11 cellular contexts compared by ENCODE assay signal in the genomic region with DNA sequence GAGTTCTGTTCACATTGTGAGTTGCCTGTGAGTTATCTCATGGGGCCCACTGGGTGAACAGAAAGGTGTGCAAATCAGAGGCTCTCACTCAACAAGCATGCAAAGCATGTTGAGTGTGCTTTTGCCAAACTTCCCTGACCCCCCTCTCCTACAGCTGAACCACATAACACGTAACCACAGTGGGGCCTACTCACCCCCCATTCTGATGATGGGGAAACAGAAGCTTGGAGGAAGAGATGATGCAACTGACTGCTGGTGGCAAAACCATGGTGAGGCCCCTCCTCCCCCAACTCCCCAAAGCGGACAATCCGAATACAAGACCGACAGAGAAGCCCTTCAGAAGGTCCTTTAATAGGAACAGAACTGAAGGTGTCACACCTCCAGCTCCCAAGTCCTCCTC. TPM values are rescaled to one million over a fixed set of nuclear protein-coding genes. Genes with fewer than 3 reads are reported as not detected.
DNase-seq lines count a peak whose midpoint lies in the region; ATAC-seq, FAIRE-seq and TF ChIP-seq lines count a peak whose summit lies in the region.
"Had no signal": no experiment of that assay in that cellular context is flagged by ENCODE, and none has a peak within 500 bp of the region (broad histone marks: within the 10 kb centered on the region; RNA-seq: fewer than 3 reads in every experiment).

No MANE protein-coding gene starts in this region.

- H3K4me1 ChIP-seq in astrocyte (ENCODE audit: insufficient read depth, low read length): no peaks in the 10 kb centered on the region

- no peak overlapping the region for H3K9ac ChIP-seq in astrocyte (ENCODE audit: low read length)

- intact Hi-C loops in activated naive CD4-positive, alpha-beta T cell treated with anti-CD3 and anti-CD28 coated beads for 36 hours (cut with micrococcal nuclease): no loop called here

- H3K4me2 ChIP-seq in astrocyte (ENCODE audit: low read length): no peak overlapping the region

- TF ChIP-seq CTCF in astrocyte (IDR thresholded peaks at IDR 0.05; ENCODE audit: insufficient read depth, low read depth, low read length): no peak

- no peaks in the 10 kb centered on the region for H3K9me3 Mint-ChIP-seq in activated naive CD4-positive, alpha-beta T cell treated with anti-CD3 and anti-CD28 coated beads for 36 hours
- H3K9me3 Mint-ChIP-seq in activated naive CD4-positive, alpha-beta T cell treated with anti-CD3 and anti-CD28 coated beads, Interleukin-2, amount 50 U/mL, for 72 hours: peaks cover 0 to 4% of the 10 kb centered on the region in 2 donors
- no peaks in the 10 kb centered on the region for H3K9me3 Mint-ChIP-seq in astrocyte (ENCODE audit: unreplicated experiment)
- no peaks in the 10 kb centered on the region for H3K9me3 Mint-ChIP-seq in stimulated activated effector memory CD8-positive, alpha-beta T cell treated with anti-CD3 and anti-CD28 coated beads, Interleukin-12 subunit alpha, Interleukin-12 subunit beta, amount 100 ng/mL, for 72 hours

- no peak overlapping the region for H2AFZ ChIP-seq in astrocyte (ENCODE audit: low read depth, low read length)

- peak overlapping the region; percentile 9 for H3K4me3 Mint-ChIP-seq in activated naive CD4-positive, alpha-beta T cell treated with anti-CD3 and anti-CD28 coated beads for 36 hours
- no peak overlapping the region for H3K4me3 Mint-ChIP-seq in astrocyte (ENCODE audit: unreplicated experiment)
- H3K4me3 Mint-ChIP-seq in stimulated activated effector memory CD8-positive, alpha-beta T cell treated with anti-CD3 and anti-CD28 coated beads, Interleukin-12 subunit alpha, Interleukin-12 subunit beta, amount 100 ng/mL, for 72 hours: no peak overlapping the region

- ATAC-seq in activated naive CD4-positive, alpha-beta T cell treated with anti-CD3 and anti-CD28 coated beads, Interleukin-2, amount 50 U/mL, for 72 hours: no peak
- peak; percentile 4 for ATAC-seq in stimulated activated effector memory CD8-positive, alpha-beta T cell treated with anti-CD3 and anti-CD28 coated beads, Interleukin-12 subunit alpha, Interleukin-12 subunit beta, amount 100 ng/mL, for 72 hours

- CTCF ChIA-PET in activated naive CD4-positive, alpha-beta T cell treated with anti-CD3 and anti-CD28 coated beads for 36 hours (lab: Charles Lee): interaction anchor here (0.8 to 3.2 kb wide), 3 partner anchors 11 to 116 kb away, joined by 3 to 18 read pairs (median 4); partner anchors contain the start of gene ZNF865

- H3K27ac ChIP-seq in astrocyte (ENCODE audit: low read depth, low read length): no peak overlapping the region

- H3K4me3 ChIP-seq in astrocyte (ENCODE audit: insufficient read depth, low read depth, low read length): no peak overlapping the region

- FAIRE-seq in astrocyte (lab: Jason Lieb, UNC): peak; percentile 34
- FAIRE-seq: urothelium cell line had no signal

- peak; percentile 60 for DNase-seq in activated naive CD4-positive, alpha-beta T cell treated with anti-CD3 and anti-CD28 coated beads for 36 hours
- DNase-seq in activated naive CD4-positive, alpha-beta T cell treated with anti-CD3 and anti-CD28 coated beads, Interleukin-2, amount 50 U/mL, for 72 hours (ENCODE audit: low spot score in 2 of 2): no peak
- DNase-seq in OCI-M1 (lab: John Stamatoyannopoulos, UW): peak; percentile 16
- no peak for DNase-seq in astrocyte (ENCODE audit: low read depth)
- DNase-seq in stimulated activated effector memory CD8-positive, alpha-beta T cell treated with anti-CD3 and anti-CD28 coated beads, Interleukin-12 subunit alpha, Interleukin-12 subunit beta, amount 100 ng/mL, for 72 hours (ENCODE audit: low spot score in 2 of 2): no peak
- DNase-seq in GOT3 (lab: John Stamatoyannopoulos, UW): no peak
- no peak for DNase-seq in Ammon's horn (ENCODE audit: low spot score)
- DNase-seq in superior temporal gyrus (ENCODE audit: extremely low spot score): no peak
- DNase-seq: ACHN, EL had no signal

- H3K27ac Mint-ChIP-seq in activated naive CD4-positive, alpha-beta T cell treated with anti-CD3 and anti-CD28 coated beads for 36 hours: peak overlapping the region; percentile 74
- H3K27ac Mint-ChIP-seq in activated naive CD4-positive, alpha-beta T cell treated with anti-CD3 and anti-CD28 coated beads, Interleukin-2, amount 50 U/mL, for 72 hours: peak overlapping the region in 1 of 2 donors; percentile 66
- H3K27ac Mint-ChIP-seq in astrocyte (ENCODE audit: unreplicated experiment): peak overlapping the region; percentile 53
- H3K27ac Mint-ChIP-seq in stimulated activated effector memory CD8-positive, alpha-beta T cell treated with anti-CD3 and anti-CD28 coated beads, Interleukin-12 subunit alpha, Interleukin-12 subunit beta, amount 100 ng/mL, for 72 hours: peak overlapping the region; percentile 43

- H3K27me3 ChIP-seq in astrocyte (ENCODE audit: insufficient read depth, low read length): no peaks in the 10 kb centered on the region

- peaks cover 12% of the 10 kb centered on the region for H3K79me2 ChIP-seq in astrocyte (ENCODE audit: insufficient read depth, low read length)

- H3K36me3 ChIP-seq in astrocyte (ENCODE audit: insufficient read depth, low read length): no peaks in the 10 kb centered on the region

- H3K9me3 ChIP-seq in astrocyte (ENCODE audit: insufficient read depth, low read depth, low read length): no peaks in the 10 kb centered on the region

- H3K27me3 Mint-ChIP-seq in activated naive CD4-positive, alpha-beta T cell treated with anti-CD3 and anti-CD28 coated beads for 36 hours (ENCODE audit: low read depth): no peaks in the 10 kb centered on the region
- H3K27me3 Mint-ChIP-seq in astrocyte (ENCODE audit: low read depth, unreplicated experiment): no peaks in the 10 kb centered on the region

- peaks cover 43% of the 10 kb centered on the region for H3K4me1 Mint-ChIP-seq in activated naive CD4-positive, alpha-beta T cell treated with anti-CD3 and anti-CD28 coated beads for 36 hours (ENCODE audit: low read depth)
- H3K4me1 Mint-ChIP-seq in astrocyte (ENCODE audit: low read depth, unreplicated experiment): peaks cover 6% of the 10 kb centered on the region
- peaks cover 19% of the 10 kb centered on the region for H3K4me1 Mint-ChIP-seq in stimulated activated effector memory CD8-positive, alpha-beta T cell treated with anti-CD3 and anti-CD28 coated beads, Interleukin-12 subunit alpha, Interleukin-12 subunit beta, amount 100 ng/mL, for 72 hours

- H4K20me1 ChIP-seq in astrocyte (ENCODE audit: insufficient read depth, low read length): peaks cover 17% of the 10 kb centered on the region

- H3K36me3 Mint-ChIP-seq in activated naive CD4-positive, alpha-beta T cell treated with anti-CD3 and anti-CD28 coated beads for 36 hours (ENCODE audit: low read depth): peaks cover 18% of the 10 kb centered on the region
- H3K36me3 Mint-ChIP-seq in activated naive CD4-positive, alpha-beta T cell treated with anti-CD3 and anti-CD28 coated beads, Interleukin-2, amount 50 U/mL, for 72 hours: peaks cover 0 to 7% of the 10 kb centered on the region in 2 donors
- H3K36me3 Mint-ChIP-seq in astrocyte (ENCODE audit: low read depth, unreplicated experiment): peaks cover 8% of the 10 kb centered on the region
- peaks cover 55% of the 10 kb centered on the region for H3K36me3 Mint-ChIP-seq in stimulated activated effector memory CD8-positive, alpha-beta T cell treated with anti-CD3 and anti-CD28 coated beads, Interleukin-12 subunit alpha, Interleukin-12 subunit beta, amount 100 ng/mL, for 72 hours

RNA-seq across cellular contexts. Expression of gene ZNF784, which starts 4.0 kb away (rescaled TPM):
- 1 to 10 TPM; 3.7 to 4.0 TPM for total RNA-seq in activated naive CD4-positive, alpha-beta T cell treated with anti-CD3 and anti-CD28 coated beads for 36 hours
- 1 to 10 TPM; 3.6 to 3.9 TPM for total RNA-seq in activated naive CD4-positive, alpha-beta T cell treated with anti-CD3 and anti-CD28 coated beads, Interleukin-2, amount 50 U/mL, for 72 hours
- 5.0 and 5.3 TPM in 2 replicates for total RNA-seq in astrocyte

RNA-seq across cellular contexts. Expression of gene ZNF865, which starts 15.0 kb away (rescaled TPM):
- total RNA-seq in activated naive CD4-positive, alpha-beta T cell treated with anti-CD3 and anti-CD28 coated beads for 36 hours: 10 to 100 TPM; 10.8 to 11.2 TPM
- total RNA-seq in activated naive CD4-positive, alpha-beta T cell treated with anti-CD3 and anti-CD28 coated beads, Interleukin-2, amount 50 U/mL, for 72 hours: 10 to 100 TPM; 13.7 to 15.5 TPM
- 15.0 and 15.3 TPM in 2 replicates for total RNA-seq in astrocyte

RNA-seq across cellular contexts. Expression of gene ZNF524, which starts 20.3 kb away (rescaled TPM):
- 10 to 100 TPM; 20.9 to 23.0 TPM for total RNA-seq in activated naive CD4-positive, alpha-beta T cell treated with anti-CD3 and anti-CD28 coated beads for 36 hours
- 10 to 100 TPM; 21.4 to 29.7 TPM for total RNA-seq in activated naive CD4-positive, alpha-beta T cell treated with anti-CD3 and anti-CD28 coated beads, Interleukin-2, amount 50 U/mL, for 72 hours
- total RNA-seq in astrocyte: 6.0 and 6.3 TPM in 2 replicates

RNA-seq across cellular contexts. Expression of gene ZNF580, which starts 20.4 kb away (rescaled TPM):
- 10 to 100 TPM; 18.1 to 18.7 TPM for total RNA-seq in activated naive CD4-positive, alpha-beta T cell treated with anti-CD3 and anti-CD28 coated beads for 36 hours
- total RNA-seq in activated naive CD4-positive, alpha-beta T cell treated with anti-CD3 and anti-CD28 coated beads, Interleukin-2, amount 50 U/mL, for 72 hours: 10 to 100 TPM; 18.2 to 33.9 TPM
- 35.8 and 36.6 TPM in 2 replicates for total RNA-seq in astrocyte

RNA-seq across cellular contexts. Expression of gene FIZ1, which starts 21.1 kb away (rescaled TPM):
- 10 to 100 TPM; 12.8 to 14.8 TPM for total RNA-seq in activated naive CD4-positive, alpha-beta T cell treated with anti-CD3 and anti-CD28 coated beads for 36 hours
- 10 to 100 TPM; 10.2 to 12.3 TPM for total RNA-seq in activated naive CD4-positive, alpha-beta T cell treated with anti-CD3 and anti-CD28 coated beads, Interleukin-2, amount 50 U/mL, for 72 hours
- 14.2 and 14.5 TPM in 2 replicates for total RNA-seq in astrocyte

Comparison
In these comparisons a context has a peak if more than half of its experiments do, and no peak if none do; other contexts are left out.
1. DNase-seq: peak in activated naive CD4-positive, alpha-beta T cell treated with anti-CD3 and anti-CD28 coated beads for 36 hours (single experiment) and OCI-M1 (single experiment); none in activated naive CD4-positive, alpha-beta T cell treated with anti-CD3 and anti-CD28 coated beads, Interleukin-2, amount 50 U/mL, for 72 hours (0 of 2), astrocyte (single experiment), stimulated activated effector memory CD8-positive, alpha-beta T cell treated with anti-CD3 and anti-CD28 coated beads, Interleukin-12 subunit alpha, Interleukin-12 subunit beta, amount 100 ng/mL, for 72 hours (0 of 2), GOT3 (single experiment), Ammon's horn (single experiment) and superior temporal gyrus (single experiment).